ENCODE assay signal across 20 cellular contexts in genomic region chr2:85397925-85398331, GRCh38. TPM values are rescaled to one million over a fixed set of nuclear protein-coding genes. Genes with fewer than 3 reads are reported as not detected.
DNase-seq lines count a peak whose midpoint lies in the region; ATAC-seq and TF ChIP-seq lines count a peak whose summit lies in the region.
"Had no signal": no experiment of that assay in that cellular context is flagged by ENCODE, and none has a peak within 500 bp of the region (broad histone marks: within the 10 kb centered on the region; RNA-seq: fewer than 3 reads in every experiment).

No MANE protein-coding gene starts in this region.

- H3K4me3 Mint-ChIP-seq in CD14-positive monocyte (no peak overlapping the region), memory B cell (no peak overlapping the region), immature natural killer cell (no peak overlapping the region)
- H3K4me3 Mint-ChIP-seq in stimulated activated memory B cell treated with anti-CD40 and anti-IgM and Interleukin-4, amounts not matched to agents 10 μg/mL and 1 μg/mL and 100 μg/mL, for 72 hours = no peak overlapping the region
- no peak overlapping the region for H3K4me3 Mint-ChIP-seq in activated T-helper 1 cell treated with anti-CD3 and anti-CD28 coated beads, Interleukin-12 subunit alpha, Interleukin-12 subunit beta, Interleukin-2, Interleukin-4 antibody, amounts not matched to agents 30 ng/mL and 10 ng/mL and 1 ng/mL, durations not matched to agents 14 hours and 24 hours and 36 hours
- H3K4me3 Mint-ChIP-seq: CD4-positive, alpha-beta memory T cell had no signal

- H3K4me1 Mint-ChIP-seq in CD14-positive monocyte = peaks cover 15% of the 10 kb centered on the region
- H3K4me1 Mint-ChIP-seq in memory B cell = peaks cover 11% of the 10 kb centered on the region
- peaks cover 33% of the 10 kb centered on the region for H3K4me1 Mint-ChIP-seq in stimulated activated memory B cell treated with anti-CD40 and anti-IgM and Interleukin-4, amounts not matched to agents 10 μg/mL and 1 μg/mL and 100 μg/mL, for 72 hours
- peaks cover 24% of the 10 kb centered on the region for H3K4me1 Mint-ChIP-seq in activated T-helper 1 cell treated with anti-CD3 and anti-CD28 coated beads, Interleukin-12 subunit alpha, Interleukin-12 subunit beta, Interleukin-2, Interleukin-4 antibody, amounts not matched to agents 30 ng/mL and 10 ng/mL and 1 ng/mL, durations not matched to agents 14 hours and 24 hours and 36 hours (ENCODE audit: low read depth)
- H3K4me1 Mint-ChIP-seq in immature natural killer cell = peaks cover 6 to 11% of the 10 kb centered on the region in 2 donors
- H3K4me1 Mint-ChIP-seq: CD4-positive, alpha-beta memory T cell had no signal

- no peak for DNase-seq in CD14-positive monocyte (ENCODE audit: low spot score)
- no peak for DNase-seq in memory B cell (ENCODE audit: low spot score in 2 of 2)
- no peak for DNase-seq in activated T-helper 1 cell treated with anti-CD3 and anti-CD28 coated beads, Interleukin-12 subunit alpha, Interleukin-12 subunit beta, Interleukin-2, Interleukin-4 antibody, amounts not matched to agents 30 ng/mL and 10 ng/mL and 1 ng/mL, durations not matched to agents 14 hours and 24 hours and 36 hours (ENCODE audit: low spot score)
- DNase-seq in mucosa of gallbladder (ENCODE audit: low spot score) = no peak
- DNase-seq in immature natural killer cell = no peak
- DNase-seq: activated gamma-delta T cell; CD4-positive, alpha-beta memory T cell; DMS153; heart right ventricle; NCI-H1092 treated with DMSO at 0.1 percent for 48 hours; NCI-H2029; NCI-H345; T-helper 2 cell; WERI-Rb-1 had no signal

- ATAC-seq in memory B cell (ENCODE audit: low read depth) = no peak
- ATAC-seq in stimulated activated memory B cell treated with anti-CD40 and anti-IgM and Interleukin-4, amounts not matched to agents 10 μg/mL and 1 μg/mL and 100 μg/mL, for 72 hours = no peak
- ATAC-seq in GM19463 (IDR thresholded peaks at IDR 0.05; ENCODE audit: unreplicated experiment) = no peak
- ATAC-seq: heart right ventricle, Panc1 had no signal

- no peak for TF ChIP-seq CTCF in CD14-positive monocyte (IDR thresholded peaks at IDR 0.05)
- no peak for TF ChIP-seq CTCF in VCaP (conservative IDR thresholded peaks at IDR 0.05)

- H3K36me3 Mint-ChIP-seq in CD14-positive monocyte = peaks cover 78 to 93% of the 10 kb centered on the region in 2 donors
- H3K36me3 Mint-ChIP-seq in memory B cell = peaks cover 45% of the 10 kb centered on the region
- H3K36me3 Mint-ChIP-seq in stimulated activated memory B cell treated with anti-CD40 and anti-IgM and Interleukin-4, amounts not matched to agents 10 μg/mL and 1 μg/mL and 100 μg/mL, for 72 hours = peaks cover 79% of the 10 kb centered on the region
- H3K36me3 Mint-ChIP-seq in activated T-helper 1 cell treated with anti-CD3 and anti-CD28 coated beads, Interleukin-12 subunit alpha, Interleukin-12 subunit beta, Interleukin-2, Interleukin-4 antibody, amounts not matched to agents 30 ng/mL and 10 ng/mL and 1 ng/mL, durations not matched to agents 14 hours and 24 hours and 36 hours (ENCODE audit: low read depth) = peaks cover 27% of the 10 kb centered on the region
- peaks cover 0 to 7% (median 2%) of the 10 kb centered on the region in 3 donors for H3K36me3 Mint-ChIP-seq in immature natural killer cell

- H3K9me3 Mint-ChIP-seq in CD14-positive monocyte (no peaks in the 10 kb centered on the region), memory B cell (no peaks in the 10 kb centered on the region), immature natural killer cell (peaks cover 0 to 2% (median under 1%) of the 10 kb centered on the region in 6 donors)
- H3K9me3 Mint-ChIP-seq in stimulated activated memory B cell treated with anti-CD40 and anti-IgM and Interleukin-4, amounts not matched to agents 10 μg/mL and 1 μg/mL and 100 μg/mL, for 72 hours = no peaks in the 10 kb centered on the region
- peaks cover 2% of the 10 kb centered on the region for H3K9me3 Mint-ChIP-seq in activated T-helper 1 cell treated with anti-CD3 and anti-CD28 coated beads, Interleukin-12 subunit alpha, Interleukin-12 subunit beta, Interleukin-2, Interleukin-4 antibody, amounts not matched to agents 30 ng/mL and 10 ng/mL and 1 ng/mL, durations not matched to agents 14 hours and 24 hours and 36 hours

- H3K27me3 Mint-ChIP-seq in CD14-positive monocyte (ENCODE audit: low read depth in 3 of 3) (no peaks in the 10 kb centered on the region), memory B cell (no peaks in the 10 kb centered on the region), immature natural killer cell (ENCODE audit: low read depth in 3 of 3) (peaks cover 0 to 2% (median 0%) of the 10 kb centered on the region in 3 donors)
- no peaks in the 10 kb centered on the region for H3K27me3 Mint-ChIP-seq in stimulated activated memory B cell treated with anti-CD40 and anti-IgM and Interleukin-4, amounts not matched to agents 10 μg/mL and 1 μg/mL and 100 μg/mL, for 72 hours
- no peaks in the 10 kb centered on the region for H3K27me3 Mint-ChIP-seq in activated T-helper 1 cell treated with anti-CD3 and anti-CD28 coated beads, Interleukin-12 subunit alpha, Interleukin-12 subunit beta, Interleukin-2, Interleukin-4 antibody, amounts not matched to agents 30 ng/mL and 10 ng/mL and 1 ng/mL, durations not matched to agents 14 hours and 24 hours and 36 hours (ENCODE audit: insufficient read depth)
- H3K27me3 Mint-ChIP-seq: CD4-positive, alpha-beta memory T cell had no signal

- intact Hi-C loops in CD14-positive monocyte (cut with micrococcal nuclease) = no loop called here
- intact Hi-C loops in activated T-helper 1 cell treated with anti-CD3 and anti-CD28 coated beads, Interleukin-12 subunit alpha, Interleukin-12 subunit beta, Interleukin-2, Interleukin-4 antibody, amounts not matched to agents 30 ng/mL and 10 ng/mL and 1 ng/mL, durations not matched to agents 14 hours and 24 hours and 36 hours (cut with micrococcal nuclease) = no loop called here

- peak overlapping the region in 4 of 7 donors; percentile 7 to 62 (median 48) for H3K27ac Mint-ChIP-seq in CD14-positive monocyte
- peak overlapping the region; percentile 48 for H3K27ac Mint-ChIP-seq in memory B cell
- H3K27ac Mint-ChIP-seq in stimulated activated memory B cell treated with anti-CD40 and anti-IgM and Interleukin-4, amounts not matched to agents 10 μg/mL and 1 μg/mL and 100 μg/mL, for 72 hours = peak overlapping the region; percentile 65
- H3K27ac Mint-ChIP-seq in activated T-helper 1 cell treated with anti-CD3 and anti-CD28 coated beads, Interleukin-12 subunit alpha, Interleukin-12 subunit beta, Interleukin-2, Interleukin-4 antibody, amounts not matched to agents 30 ng/mL and 10 ng/mL and 1 ng/mL, durations not matched to agents 14 hours and 24 hours and 36 hours = no peak overlapping the region
- H3K27ac Mint-ChIP-seq in immature natural killer cell = no peak overlapping the region

- peak overlapping the region; percentile 99 for H3K27ac ChIP-seq in VCaP
- H3K27ac ChIP-seq: adrenal gland, heart right ventricle, neutrophil, WERI-Rb-1 had no signal

RNA-seq across cellular contexts. Expression of gene CAPG, which starts 12.2 kb away (rescaled TPM):
- polyA plus RNA-seq in CD14-positive monocyte (100 to 1,000 TPM; 631 to 847 TPM), immature natural killer cell (100 to 1,000 TPM in 2 of 3 donors, 10 to 100 TPM in 1; 97.5 to 233 (median 232) TPM)
- total RNA-seq in activated T-helper 1 cell treated with anti-CD3 and anti-CD28 coated beads, Interleukin-12 subunit alpha, Interleukin-12 subunit beta, Interleukin-2, Interleukin-4 antibody, amounts not matched to agents 30 ng/mL and 10 ng/mL and 1 ng/mL, durations not matched to agents 14 hours and 24 hours and 36 hours = 35.5 and 38.2 TPM in 2 replicates
- total RNA-seq in mucosa of gallbladder = 125 TPM

RNA-seq across cellular contexts. Expression of gene SH2D6, which starts 20.6 kb away (rescaled TPM):
- polyA plus RNA-seq in CD14-positive monocyte = not detected
- 0.34 and 0.70 TPM in 2 replicates for total RNA-seq in activated T-helper 1 cell treated with anti-CD3 and anti-CD28 coated beads, Interleukin-12 subunit alpha, Interleukin-12 subunit beta, Interleukin-2, Interleukin-4 antibody, amounts not matched to agents 30 ng/mL and 10 ng/mL and 1 ng/mL, durations not matched to agents 14 hours and 24 hours and 36 hours
- 9.9 TPM for total RNA-seq in mucosa of gallbladder
- polyA plus RNA-seq in immature natural killer cell = not detected
- polyA plus RNA-seq: CD4-positive, alpha-beta memory T cell had no signal

RNA-seq across cellular contexts. Expression of gene ELMOD3, which starts 43.4 kb away (rescaled TPM):
- polyA plus RNA-seq in CD14-positive monocyte = 1 to 10 TPM; 6.1 to 7.2 TPM
- total RNA-seq in activated T-helper 1 cell treated with anti-CD3 and anti-CD28 coated beads, Interleukin-12 subunit alpha, Interleukin-12 subunit beta, Interleukin-2, Interleukin-4 antibody, amounts not matched to agents 30 ng/mL and 10 ng/mL and 1 ng/mL, durations not matched to agents 14 hours and 24 hours and 36 hours = 13.8 and 15.9 TPM in 2 replicates
- total RNA-seq in mucosa of gallbladder = 30.3 TPM
- 10 to 100 TPM; 10.9 to 17.7 (median 14.0) TPM for polyA plus RNA-seq in immature natural killer cell

RNA-seq across cellular contexts. Expression of gene RETSAT, which starts 43.6 kb away (rescaled TPM):
- polyA plus RNA-seq in CD14-positive monocyte = 10 to 100 TPM; 15.0 to 15.8 TPM
- 23.4 and 25.9 TPM in 2 replicates for total RNA-seq in activated T-helper 1 cell treated with anti-CD3 and anti-CD28 coated beads, Interleukin-12 subunit alpha, Interleukin-12 subunit beta, Interleukin-2, Interleukin-4 antibody, amounts not matched to agents 30 ng/mL and 10 ng/mL and 1 ng/mL, durations not matched to agents 14 hours and 24 hours and 36 hours
- 86.4 TPM for total RNA-seq in mucosa of gallbladder
- 10 to 100 TPM; 13.7 to 28.1 (median 23.4) TPM for polyA plus RNA-seq in immature natural killer cell

Comparison
In these comparisons a context has a peak if more than half of its experiments do, and no peak if none do; other contexts are left out.
1. H3K27ac Mint-ChIP-seq: peak in CD14-positive monocyte (4 of 7), memory B cell (single experiment) and stimulated activated memory B cell treated with anti-CD40 and anti-IgM and Interleukin-4, amounts not matched to agents 10 μg/mL and 1 μg/mL and 100 μg/mL, for 72 hours (single experiment); none in activated T-helper 1 cell treated with anti-CD3 and anti-CD28 coated beads, Interleukin-12 subunit alpha, Interleukin-12 subunit beta, Interleukin-2, Interleukin-4 antibody, amounts not matched to agents 30 ng/mL and 10 ng/mL and 1 ng/mL, durations not matched to agents 14 hours and 24 hours and 36 hours (single experiment) and immature natural killer cell (0 of 6).